ENCODE assay signal across 8 cellular contexts in genomic region chr10:112952282-112952991, GRCh38. TPM values are rescaled to one million over a fixed set of nuclear protein-coding genes. Genes with fewer than 3 reads are reported as not detected.
DNase-seq lines count a peak whose midpoint lies in the region; ATAC-seq, FAIRE-seq and TF ChIP-seq lines count a peak whose summit lies in the region.

No MANE protein-coding gene starts in this region.

- H3K9me3 ChIP-seq in kidney (ENCODE audit: control insufficient read depth in 1 of 2, low read length in 2 of 2) (no peaks in the 10 kb centered on the region), stomach (no peaks in the 10 kb centered on the region)

- peaks cover 28% of the 10 kb centered on the region for H3K4me1 Mint-ChIP-seq in activated naive CD4-positive, alpha-beta T cell treated with anti-CD3 and anti-CD28 coated beads, Interleukin-2, amount 10 ng/mL, durations not matched to agents 7 days and 5 days

- no peak for FAIRE-seq in kidney (lab: Jason Lieb, UNC)

- TF ChIP-seq EP300 in stomach (IDR thresholded peaks at IDR 0.05), result no peak

- no peak for ATAC-seq in HG03469 (IDR thresholded peaks at IDR 0.05; ENCODE audit: unreplicated experiment)

- peak overlapping the region; percentile 88 for H3K4me3 Mint-ChIP-seq in activated naive CD4-positive, alpha-beta T cell treated with anti-CD3 and anti-CD28 coated beads, Interleukin-2, amount 10 ng/mL, durations not matched to agents 7 days and 5 days

- peaks cover 86% of the 10 kb centered on the region for H3K27me3 Mint-ChIP-seq in activated naive CD4-positive, alpha-beta T cell treated with anti-CD3 and anti-CD28 coated beads, Interleukin-2, amount 10 ng/mL, durations not matched to agents 7 days and 5 days

- peaks cover 3% of the 10 kb centered on the region for H3K36me3 Mint-ChIP-seq in activated naive CD4-positive, alpha-beta T cell treated with anti-CD3 and anti-CD28 coated beads, Interleukin-2, amount 10 ng/mL, durations not matched to agents 7 days and 5 days

- no peak overlapping the region for H3K27ac Mint-ChIP-seq in activated naive CD4-positive, alpha-beta T cell treated with anti-CD3 and anti-CD28 coated beads, Interleukin-2, amount 10 ng/mL, durations not matched to agents 7 days and 5 days

- H3K27ac ChIP-seq in kidney (ENCODE audit: low read depth in 2 of 2, low read length in 2 of 2) (peak overlapping the region; percentile 92), stomach (peak overlapping the region; percentile 94 to 97 (median 95))

- TF ChIP-seq CTCF in astrocyte of the spinal cord (IDR thresholded peaks at IDR 0.05; ENCODE audit: low read depth, low read length), result no peak
- no peak for TF ChIP-seq CTCF in kidney (IDR thresholded peaks at IDR 0.05; ENCODE audit: borderline replicate concordance, extremely low read depth, insufficient read depth)
- no peak for TF ChIP-seq CTCF in stomach (IDR thresholded peaks at IDR 0.05)

- H3K36me3 ChIP-seq in kidney (ENCODE audit: control insufficient read depth in 1 of 2, insufficient read depth in 2 of 2, low read length in 2 of 2) (no peaks in the 10 kb centered on the region), stomach (no peaks in the 10 kb centered on the region)

- DNase-seq in activated naive CD4-positive, alpha-beta T cell treated with anti-CD3 and anti-CD28 coated beads, Interleukin-2, amount 10 ng/mL, durations not matched to agents 7 days and 5 days, result no peak
- no peak for DNase-seq in activated naive CD4-positive, alpha-beta T cell treated with anti-CD3 and anti-CD28 coated beads, Interleukin-2, amount 50 U/mL, for 16 hours
- peak; percentile 23 for DNase-seq in astrocyte of the spinal cord (ENCODE audit: low read depth, low spot score)
- DNase-seq in kidney, result peak; percentile 78
- no peak for DNase-seq in stomach
- no peak for DNase-seq in ureter (ENCODE audit: low spot score)
- no peak for DNase-seq in A172 (ENCODE audit: low spot score)

- H3K27me3 ChIP-seq in stomach, result no peaks in the 10 kb centered on the region

- 1 to 4% (median 4%) methylated on average over 41 to 52 of the region's 52 CpGs for WGBS in stomach, 5 donors

- H3K4me1 ChIP-seq in kidney (ENCODE audit: control insufficient read depth in 1 of 2, insufficient read depth in 1 of 2, low read depth in 1 of 2, low read length in 2 of 2) (peaks cover 14 to 24% of the 10 kb centered on the region in 2 donors), stomach (peaks cover 24 to 76% (median 43%) of the 10 kb centered on the region in 4 donors)

- H3K9me3 Mint-ChIP-seq in activated naive CD4-positive, alpha-beta T cell treated with anti-CD3 and anti-CD28 coated beads, Interleukin-2, amount 10 ng/mL, durations not matched to agents 7 days and 5 days, result no peaks in the 10 kb centered on the region

- H3K9ac ChIP-seq in kidney (ENCODE audit: low read length in 2 of 2), result peak overlapping the region; percentile 85 to 93

- no peak for TF ChIP-seq POLR2A in stomach (IDR thresholded peaks at IDR 0.05)

- H3K4me3 ChIP-seq in astrocyte of the spinal cord (ENCODE audit: low read depth, low read length) (peak overlapping the region; percentile 87), kidney (ENCODE audit: low read length in 2 of 2) (peak overlapping the region; percentile 83 to 92), stomach (peak overlapping the region; percentile 64 to 81 (median 70))

- in situ Hi-C loops in astrocyte of the spinal cord (cut with HindIII; ENCODE audit: low sequenced_read_pairs), result no loop called here

- CTCF ChIA-PET in activated naive CD4-positive, alpha-beta T cell treated with anti-CD3 and anti-CD28 coated beads, Interleukin-2, amount 10 ng/mL, durations not matched to agents 7 days and 5 days (lab: Charles Lee), result no interaction called here

- intact Hi-C loops in kidney (cut with DNase I), result no loop called here
- intact Hi-C loops in stomach (cut with DNase I; ENCODE audit: low total_unique reads), result no loop called here

RNA-seq across cellular contexts. Expression of gene TCF7L2, which starts 2.4 kb away (rescaled TPM):
- total RNA-seq in kidney (32.4 TPM), stomach (100 to 1,000 TPM in 2 of 5 donors, 10 to 100 TPM in 3; 34.1 to 179 (median 89.9) TPM), ureter (52.5 TPM)
- polyA plus RNA-seq in kidney (ENCODE audit: insufficient read depth, low read depth, low replicate concordance) (6.5 TPM), stomach (10 to 100 TPM in 1 of 3 donors, 1 to 10 TPM in 2; 6.7 to 11.5 (median 9.2) TPM)
- 3.0 TPM in 2 replicates for total RNA-seq in A172 (2014; rRNA removed; shearing (Covaris generic))

Comparison
In these comparisons a context has a peak if more than half of its experiments do, and no peak if none do; other contexts are left out.
1. DNase-seq: peak in astrocyte of the spinal cord (single experiment) and kidney (single experiment); none in activated naive CD4-positive, alpha-beta T cell treated with anti-CD3 and anti-CD28 coated beads, Interleukin-2, amount 10 ng/mL, durations not matched to agents 7 days and 5 days (single experiment), activated naive CD4-positive, alpha-beta T cell treated with anti-CD3 and anti-CD28 coated beads, Interleukin-2, amount 50 U/mL, for 16 hours (single experiment), stomach (single experiment), ureter (single experiment) and A172 (single experiment).
2. Peak in every context shown above with its lines, with median percentiles within 50 percentile points of each other: H3K4me3 ChIP-seq.